In the genomic region with DNA sequence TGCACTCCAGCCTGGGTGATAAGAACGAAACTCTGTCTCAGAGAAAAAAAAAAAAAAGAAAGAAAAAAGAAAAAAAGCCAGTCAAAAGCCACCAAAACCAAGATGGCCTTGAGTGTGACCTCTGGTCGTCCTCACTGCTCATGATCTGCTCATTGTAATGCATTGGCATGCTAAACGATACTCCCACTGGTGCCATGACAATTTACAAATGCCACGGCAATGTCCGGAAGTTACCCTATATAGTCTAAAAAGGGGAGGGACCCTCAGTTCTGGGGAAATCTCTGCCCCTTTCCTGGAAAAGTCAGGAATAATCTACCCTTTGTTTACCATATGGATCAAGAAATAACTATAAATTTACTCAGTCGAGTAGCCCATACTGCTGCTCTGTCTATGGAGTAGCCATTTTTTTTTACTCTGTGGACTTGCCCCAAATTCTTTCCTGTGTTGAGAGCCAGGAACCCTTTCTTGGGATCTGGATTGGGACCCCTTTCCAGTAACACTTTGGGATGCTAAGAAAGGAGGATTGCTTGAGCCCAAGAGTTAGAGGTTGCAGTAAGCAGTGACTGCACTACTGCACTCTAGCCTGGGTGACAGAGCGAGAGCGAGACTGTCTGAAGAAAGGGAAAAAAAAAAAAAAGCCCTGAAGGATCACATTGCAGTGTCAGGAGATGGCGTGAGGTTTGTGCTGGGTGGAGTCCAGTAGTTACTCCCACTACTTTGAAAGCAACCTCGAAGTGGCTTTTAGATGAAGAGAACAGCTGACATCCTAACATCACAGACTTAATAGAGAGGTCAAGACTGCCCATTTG, we compare ENCODE assay signal across 13 cellular contexts. TPM values are rescaled to one million over a fixed set of nuclear protein-coding genes. Genes with fewer than 3 reads are reported as not detected.
DNase-seq lines count a peak whose midpoint lies in the region; TF ChIP-seq lines count a peak whose summit lies in the region.
"Had no signal": no experiment of that assay in that cellular context is flagged by ENCODE, and none has a peak within 500 bp of the region (broad histone marks: within the 10 kb centered on the region; RNA-seq: fewer than 3 reads in every experiment).

No MANE protein-coding gene starts in this region.

- H3K27ac ChIP-seq in CD8-positive, alpha-beta memory T cell (ENCODE audit: low read depth, low read length), result peak overlapping the region; percentile 45
- H3K27ac ChIP-seq in Karpas-422 (ENCODE audit: low read length) (no peak overlapping the region; the same call in 1 of the 2 replicates), vagina (no peak overlapping the region), dorsolateral prefrontal cortex (no peak overlapping the region)
- H3K27ac ChIP-seq: ascending aorta, gastroesophageal sphincter had no signal

- TF ChIP-seq CTCF in vagina (IDR thresholded peaks at IDR 0.05) (no peak), dorsolateral prefrontal cortex (IDR thresholded peaks at IDR 0.05 in 54 of 56, conservative IDR thresholded peaks at IDR 0.05 in 2 of 56; ENCODE audit: low read depth in 1 of 56, partially characterized antibody in 56 of 56) (no peak)

- peaks cover 13% of the 10 kb centered on the region for H3K4me1 ChIP-seq in CD8-positive, alpha-beta memory T cell (ENCODE audit: insufficient read depth, low read length)
- H3K4me1 ChIP-seq in Karpas-422 (ENCODE audit: low read length), result peaks cover 31% of the 10 kb centered on the region
- peaks cover 9% of the 10 kb centered on the region for H3K4me1 ChIP-seq in vagina
- H3K4me1 ChIP-seq: ascending aorta had no signal

- H3K27ac Mint-ChIP-seq in CD8-positive, alpha-beta memory T cell, result no peak overlapping the region
- peak overlapping the region; percentile 31 for H3K27ac Mint-ChIP-seq in dendritic cell treated with granulocyte-macrophage colony-stimulating factor and Interleukin-4, amounts not matched to agents 40 ng/mL and 50 ng/mL, for 4 days
- H3K27ac Mint-ChIP-seq: CD4-positive, alpha-beta T cell; T-helper 1 cell treated with Interleukin-12 subunit alpha and Interleukin-12 subunit beta and Interleukin-4 antibody, amounts not matched to agents 30 μg/mL and 1 μg/mL, for 36 hours had no signal

- no peaks in the 10 kb centered on the region for H3K36me3 ChIP-seq in CD8-positive, alpha-beta memory T cell (ENCODE audit: insufficient read depth, low read length)
- no peaks in the 10 kb centered on the region for H3K36me3 ChIP-seq in Karpas-422 (ENCODE audit: insufficient read depth, low read length)
- no peaks in the 10 kb centered on the region for H3K36me3 ChIP-seq in vagina
- H3K36me3 ChIP-seq: ascending aorta, gastroesophageal sphincter had no signal

- CTCF ChIA-PET in CD8-positive, alpha-beta memory T cell (lab: Charles Lee), result no interaction called here

- H3K36me3 Mint-ChIP-seq in CD8-positive, alpha-beta memory T cell, result peaks cover 0 to 1% (median 0%) of the 10 kb centered on the region in 3 donors
- H3K36me3 Mint-ChIP-seq in dendritic cell treated with granulocyte-macrophage colony-stimulating factor and Interleukin-4, amounts not matched to agents 40 ng/mL and 50 ng/mL, for 4 days (ENCODE audit: low read depth), result no peaks in the 10 kb centered on the region

- H3K4me1 Mint-ChIP-seq in CD8-positive, alpha-beta memory T cell, result peaks cover 7 to 16% (median 10%) of the 10 kb centered on the region in 3 donors
- H3K4me1 Mint-ChIP-seq in dendritic cell treated with granulocyte-macrophage colony-stimulating factor and Interleukin-4, amounts not matched to agents 40 ng/mL and 50 ng/mL, for 4 days (ENCODE audit: low read depth), result peaks cover 16% of the 10 kb centered on the region

- no peaks in the 10 kb centered on the region for H4K20me1 ChIP-seq in Karpas-422 (ENCODE audit: insufficient read depth, low read depth, low read length)

- H3K9me3 ChIP-seq in CD8-positive, alpha-beta memory T cell (ENCODE audit: low read length), result no peaks in the 10 kb centered on the region
- H3K9me3 ChIP-seq in Karpas-422 (ENCODE audit: low read length), result no peaks in the 10 kb centered on the region
- no peaks in the 10 kb centered on the region for H3K9me3 ChIP-seq in vagina
- H3K9me3 ChIP-seq: ascending aorta, gastroesophageal sphincter had no signal

- H3K9me3 Mint-ChIP-seq in CD8-positive, alpha-beta memory T cell, result no peaks in the 10 kb centered on the region
- H3K9me3 Mint-ChIP-seq in dendritic cell treated with granulocyte-macrophage colony-stimulating factor and Interleukin-4, amounts not matched to agents 40 ng/mL and 50 ng/mL, for 4 days, result no peaks in the 10 kb centered on the region
- H3K9me3 Mint-ChIP-seq: CD4-positive, alpha-beta T cell; T-helper 1 cell treated with Interleukin-12 subunit alpha and Interleukin-12 subunit beta and Interleukin-4 antibody, amounts not matched to agents 30 μg/mL and 1 μg/mL, for 36 hours had no signal

- H3K27me3 Mint-ChIP-seq in CD8-positive, alpha-beta memory T cell, result peaks cover 5 to 14% of the 10 kb centered on the region in 2 donors
- peaks cover 38% of the 10 kb centered on the region for H3K27me3 Mint-ChIP-seq in dendritic cell treated with granulocyte-macrophage colony-stimulating factor and Interleukin-4, amounts not matched to agents 40 ng/mL and 50 ng/mL, for 4 days

- POLR2A ChIA-PET in CD8-positive, alpha-beta memory T cell (lab: Charles Lee), result no interaction called here

- intact Hi-C loops in dendritic cell treated with granulocyte-macrophage colony-stimulating factor and Interleukin-4, amounts not matched to agents 40 ng/mL and 50 ng/mL, for 4 days (cut with micrococcal nuclease), result loop anchor here (10.0 kb wide), 1 partner anchor 125 kb away; a partner anchor contains a TSS
- intact Hi-C loops in vagina (cut with DNase I), result no loop called here
- intact Hi-C loops in dorsolateral prefrontal cortex (cut with DNase I), result loop anchor here in 1 of 2 donors (10.0 kb wide), 1 partner anchor 205 kb away; no protein-coding TSS in a partner anchor

- no peaks in the 10 kb centered on the region for H3K27me3 ChIP-seq in CD8-positive, alpha-beta memory T cell (ENCODE audit: insufficient read depth, low read length, poor library complexity, severe bottlenecking)
- H3K27me3 ChIP-seq in Karpas-422 (ENCODE audit: low read length) (no peaks in the 10 kb centered on the region), vagina (no peaks in the 10 kb centered on the region), dorsolateral prefrontal cortex (no peaks in the 10 kb centered on the region)
- H3K27me3 ChIP-seq: ascending aorta, gastroesophageal sphincter had no signal

- H3K9me2 ChIP-seq in Karpas-422 (replicated peaks; ENCODE audit: insufficient read depth, low read length), result no peaks in the 10 kb centered on the region

- no peak for TF ChIP-seq POLR2A in vagina (IDR thresholded peaks at IDR 0.05)

- peaks cover 8% of the 10 kb centered on the region for H3K79me2 ChIP-seq in Karpas-422 (ENCODE audit: low read length)

- H2AFZ ChIP-seq in Karpas-422 (ENCODE audit: low read length), result peak overlapping the region; percentile 54; the same call in 1 of the 2 replicates

- no peak for DNase-seq in CD8-positive, alpha-beta memory T cell
- DNase-seq in Karpas-422 (peak; percentile 69), myocyte (ENCODE audit: low read depth) (peak; percentile 92), NCI-H524 treated with DMSO at 0.1 percent for 48 hours (lab: John Stamatoyannopoulos, UW) (no peak), NCI-H82 treated with DMSO at 0.1 percent for 48 hours (lab: John Stamatoyannopoulos, UW; ENCODE audit: unreplicated experiment) (no peak), vagina (ENCODE audit: extremely low spot score in 2 of 2) (no peak), dorsolateral prefrontal cortex (no peak)
- DNase-seq: CD4-positive, alpha-beta T cell; stimulated activated CD4-positive, alpha-beta T cell treated with anti-CD3 and anti-CD28 coated beads, Interleukin-1b, Interleukin-23, amount 100 ng/mL, for 48 hours had no signal

- peak overlapping the region; percentile 55 for H3K9ac ChIP-seq in Karpas-422 (ENCODE audit: low read length)

- peak overlapping the region in 1 of 7 donors; percentile 28 for H3K4me3 Mint-ChIP-seq in CD8-positive, alpha-beta memory T cell
- no peak overlapping the region for H3K4me3 Mint-ChIP-seq in dendritic cell treated with granulocyte-macrophage colony-stimulating factor and Interleukin-4, amounts not matched to agents 40 ng/mL and 50 ng/mL, for 4 days
- H3K4me3 Mint-ChIP-seq: CD4-positive, alpha-beta T cell; T-helper 1 cell treated with Interleukin-12 subunit alpha and Interleukin-12 subunit beta and Interleukin-4 antibody, amounts not matched to agents 30 μg/mL and 1 μg/mL, for 36 hours had no signal

- peak overlapping the region; percentile 61 for H3K4me2 ChIP-seq in Karpas-422 (ENCODE audit: low read depth, low read length, poor library complexity, severe bottlenecking)

- no peak overlapping the region for H3K4me3 ChIP-seq in CD8-positive, alpha-beta memory T cell (ENCODE audit: low read length)
- H3K4me3 ChIP-seq in Karpas-422 (ENCODE audit: low read length) (peak overlapping the region; percentile 29; the same call in 1 of the 2 replicates), vagina (no peak overlapping the region), dorsolateral prefrontal cortex (no peak overlapping the region)
- H3K4me3 ChIP-seq: ascending aorta, gastroesophageal sphincter had no signal

RNA-seq across cellular contexts. Expression of a gene that starts 3.7 kb away (rescaled TPM):
- 1 to 10 TPM; 5.3 to 5.4 TPM for total RNA-seq in CD8-positive, alpha-beta memory T cell
- 3.4 TPM for polyA plus RNA-seq in CD8-positive, alpha-beta memory T cell
- total RNA-seq in Karpas-422 (2014; rRNA removed; shearing (Covaris generic); ENCODE audit: low replicate concordance), result 15.7 and 31.2 TPM in 2 replicates
- total RNA-seq in myocyte (10.4 and 10.6 TPM in 2 replicates), vagina (6.9 TPM), dorsolateral prefrontal cortex (10 to 100 TPM; 16.2 to 36.0 (median 24.0) TPM)
- 13.5 TPM for polyA plus RNA-seq in myocyte (2012)

RNA-seq across cellular contexts. Expression of a gene that starts 6.4 kb away (rescaled TPM):
- 10 to 100 TPM; 61.7 to 66.2 TPM for total RNA-seq in CD8-positive, alpha-beta memory T cell
- polyA plus RNA-seq in CD8-positive, alpha-beta memory T cell, result 331 TPM
- 48.8 and 88.3 TPM in 2 replicates for total RNA-seq in Karpas-422 (2014; rRNA removed; shearing (Covaris generic); ENCODE audit: low replicate concordance)
- 94.1 and 105 TPM in 2 replicates for total RNA-seq in myocyte
- polyA plus RNA-seq in myocyte (2012), result 255 TPM
- total RNA-seq in vagina, result 86.4 TPM
- 100 to 1,000 TPM; 171 to 307 (median 259) TPM for total RNA-seq in dorsolateral prefrontal cortex

RNA-seq across cellular contexts. Expression of a gene that starts 23.9 kb away (rescaled TPM):
- total RNA-seq in CD8-positive, alpha-beta memory T cell, result not detected
- polyA plus RNA-seq in CD8-positive, alpha-beta memory T cell, result not detected
- 0.76 and 0.97 TPM in 2 replicates for total RNA-seq in Karpas-422 (2014; rRNA removed; shearing (Covaris generic); ENCODE audit: low replicate concordance)
- total RNA-seq in myocyte, result not detected in 2 replicates
- polyA plus RNA-seq in myocyte (2012), result 0.24 TPM
- not detected for total RNA-seq in vagina
- 10 to 100 TPM in 1 of 120 experiments, 1 to 10 TPM in 119; 1.2 to 10.0 (median 4.2) TPM for total RNA-seq in dorsolateral prefrontal cortex
- total RNA-seq: ascending aorta; CD4-positive, alpha-beta T cell; gastroesophageal sphincter had no signal

Comparison
In these comparisons a context has a peak if more than half of its experiments do, and no peak if none do; other contexts are left out.
1. DNase-seq: peak in Karpas-422 (single experiment) and myocyte (single experiment); none in CD8-positive, alpha-beta memory T cell (0 of 5), NCI-H524 treated with DMSO at 0.1 percent for 48 hours (single experiment), NCI-H82 treated with DMSO at 0.1 percent for 48 hours (single experiment), vagina (0 of 2) and dorsolateral prefrontal cortex (0 of 10).